Comparison of ENCODE assay signal across 12 cellular contexts in genomic region chr1:21620461-21620860, GRCh38. TPM values are rescaled to one million over a fixed set of nuclear protein-coding genes. Genes with fewer than 3 reads are reported as not detected.
DNase-seq lines count a peak whose midpoint lies in the region; ATAC-seq and TF ChIP-seq lines count a peak whose summit lies in the region.
"Had no signal": no experiment of that assay in that cellular context is flagged by ENCODE, and none has a peak within 500 bp of the region (broad histone marks: within the 10 kb centered on the region; RNA-seq: fewer than 3 reads in every experiment).

No MANE protein-coding gene starts in this region.

- TF ChIP-seq CTCF in parathyroid adenoma (IDR thresholded peaks at IDR 0.05), result no peak

- H3K4me3 ChIP-seq in parathyroid adenoma (ENCODE audit: low read depth, low read length), result no peak overlapping the region
- H3K4me3 ChIP-seq: esophagus muscularis mucosa had no signal

- H3K9me3 ChIP-seq in parathyroid adenoma (ENCODE audit: control insufficient read depth, low read length), result no peaks in the 10 kb centered on the region
- H3K9me3 ChIP-seq: esophagus muscularis mucosa had no signal

- peak overlapping the region; percentile 32 for H3K4me2 ChIP-seq in parathyroid adenoma (ENCODE audit: low read length)

- ATAC-seq in HG02885 (IDR thresholded peaks at IDR 0.05; ENCODE audit: poor library complexity, unreplicated experiment) (no peak), HG02759 (IDR thresholded peaks at IDR 0.05; ENCODE audit: unreplicated experiment) (no peak)
- ATAC-seq: activated naive CD4-positive, alpha-beta T cell treated with anti-CD3 and anti-CD28 coated beads, Interleukin-2, amount 50 U/mL, for 72 hours; sciatic nerve had no signal

- no peaks in the 10 kb centered on the region for H3K79me2 ChIP-seq in parathyroid adenoma

- H3K36me3 ChIP-seq in parathyroid adenoma (ENCODE audit: control insufficient read depth, insufficient read depth, low read length), result no peaks in the 10 kb centered on the region
- H3K36me3 ChIP-seq: esophagus muscularis mucosa had no signal

- no peak overlapping the region for H3K9ac ChIP-seq in parathyroid adenoma

- H2AFZ ChIP-seq in parathyroid adenoma, result no peak overlapping the region

- no peak overlapping the region for H3K27ac ChIP-seq in parathyroid adenoma
- H3K27ac ChIP-seq: esophagus muscularis mucosa had no signal

- intact Hi-C loops in head of caudate nucleus (cut with DNase I), result loop anchor here (5.0 kb wide), 1 partner anchor 37 kb away; no protein-coding TSS in a partner anchor

- peak; percentile 30 for DNase-seq in G401 (ENCODE audit: low spot score)
- DNase-seq in NCI-H345 treated with DMSO at 0.1 percent for 48 hours (lab: John Stamatoyannopoulos, UW; ENCODE audit: unreplicated experiment), result peak; percentile 4
- DNase-seq in head of caudate nucleus, result peak in 34 of 42 donors; percentile 32 to 80 (median 57)
- DNase-seq in SIG-M5 (lab: John Stamatoyannopoulos, UW), result no peak
- DNase-seq: HCEC 1CT, NCI-H748 treated with DMSO at 0.1 percent for 48 hours had no signal

- no peaks in the 10 kb centered on the region for H3K27me3 ChIP-seq in parathyroid adenoma (ENCODE audit: control insufficient read depth, insufficient read depth, low read length)

- H3K4me1 ChIP-seq in parathyroid adenoma, result peaks cover 28% of the 10 kb centered on the region

- in situ Hi-C loops in G401 (cut with HindIII; ENCODE audit: low sequenced_read_pairs), result no loop called here

RNA-seq across cellular contexts. Expression of gene RAP1GAP, which starts 48.7 kb away (rescaled TPM):
- 3.7 and 4.8 TPM in 2 replicates for total RNA-seq in G401 (2014; rRNA removed; shearing (Covaris generic))
